9 cellular contexts compared by ENCODE assay signal in genomic region chr2:110100481-110101279, GRCh38. TPM values are rescaled to one million over a fixed set of nuclear protein-coding genes. Genes with fewer than 3 reads are reported as not detected.
DNase-seq lines count a peak whose midpoint lies in the region; ATAC-seq and TF ChIP-seq lines count a peak whose summit lies in the region.
"Not testable (repeated sequence)": the region's sequence is repeated elsewhere in the genome, so short reads cannot be mapped to it uniquely, and the experiment has no call there.
"Had no signal": no experiment of that assay in that cellular context is flagged by ENCODE, and none has a peak within 500 bp of the region (broad histone marks: within the 10 kb centered on the region; RNA-seq: fewer than 3 reads in every experiment).

No MANE protein-coding gene starts in this region.

- intact Hi-C loops in left ventricle myocardium superior (cut with micrococcal nuclease); gastrocnemius medialis (cut with DNase I; ENCODE audit: low total_unique reads); transverse colon (cut with DNase I; ENCODE audit: low total_unique reads): not testable (repeated sequence)

- peaks cover 14% of the 10 kb centered on the region; the same call in 1 of the 2 replicates for H3K4me1 ChIP-seq in HUES6 (ENCODE audit: control insufficient read depth, insufficient read depth, low read length)
- peaks cover 4 to 13% of the 10 kb centered on the region in 2 donors for H3K4me1 ChIP-seq in gastrocnemius medialis
- H3K4me1 ChIP-seq in transverse colon = peaks cover 22 to 54% (median 44%) of the 10 kb centered on the region in 4 donors

- not testable (repeated sequence) for H3K4me3 Mint-ChIP-seq in activated CD4-positive, alpha-beta T cell treated with anti-CD3 and anti-CD28 coated beads, Interleukin-2, amount 10 ng/mL, durations not matched to agents 7 days and 5 days; mesothelial cell of epicardium

- not testable (repeated sequence) for H3K27ac ChIP-seq in HUES6 (ENCODE audit: low read depth, low read length)
- H3K27ac ChIP-seq in gastrocnemius medialis = peak overlapping the region in 3 of 4 donors; percentile 39 to 81 (median 69)
- peak overlapping the region; percentile 86 to 92 (median 86) for H3K27ac ChIP-seq in transverse colon

- in situ Hi-C loops in gastrocnemius medialis (cut with MboI; ENCODE audit: low sequenced_read_pairs in 4 of 4); transverse colon (cut with MboI; ENCODE audit: low pct_ligation_motif_present in 1 of 4, low pct_unique_long_range_greater_than_20kb in 1 of 4, low sequenced_read_pairs in 3 of 4): not testable (repeated sequence)

- peak overlapping the region; percentile 23; the same call in 1 of the 2 replicates for H3K4me3 ChIP-seq in AG04449 (ENCODE audit: low read depth, low read length)
- not testable (repeated sequence) for H3K4me3 ChIP-seq in HUES6 (ENCODE audit: low read depth, low read length); gastrocnemius medialis; transverse colon

- TF ChIP-seq CTCF in AG04449 (IDR thresholded peaks at IDR 0.05; ENCODE audit: insufficient read depth, low read length, missing control alignments); mesothelial cell of epicardium (IDR thresholded peaks at IDR 0.05; ENCODE audit: unreplicated experiment); gastrocnemius medialis (IDR thresholded peaks at IDR 0.05 in 4 of 5, conservative IDR thresholded peaks at IDR 0.05 in 1 of 5); transverse colon (IDR thresholded peaks at IDR 0.05): not testable (repeated sequence)

- POLR2A ChIA-PET in AG04449 (lab: Yijun Ruan, JAX); activated CD4-positive, alpha-beta T cell treated with anti-CD3 and anti-CD28 coated beads, Interleukin-2, amount 10 ng/mL, durations not matched to agents 7 days and 5 days (lab: Charles Lee): not testable (repeated sequence)

- H3K27me3 ChIP-seq in HUES6 (ENCODE audit: control insufficient read depth, insufficient read depth, low read length); gastrocnemius medialis; transverse colon: not testable (repeated sequence)

- not testable (repeated sequence) for H3K36me3 ChIP-seq in HUES6 (ENCODE audit: control insufficient read depth, insufficient read depth, low read length); gastrocnemius medialis; transverse colon

- H3K36me3 Mint-ChIP-seq in activated CD4-positive, alpha-beta T cell treated with anti-CD3 and anti-CD28 coated beads, Interleukin-2, amount 10 ng/mL, durations not matched to agents 7 days and 5 days (ENCODE audit: low read depth); mesothelial cell of epicardium: not testable (repeated sequence)

- not testable (repeated sequence) for TF ChIP-seq POLR2A in gastrocnemius medialis (IDR thresholded peaks at IDR 0.05); transverse colon (IDR thresholded peaks at IDR 0.05)

- peaks cover 13% of the 10 kb centered on the region for H3K27me3 Mint-ChIP-seq in activated CD4-positive, alpha-beta T cell treated with anti-CD3 and anti-CD28 coated beads, Interleukin-2, amount 10 ng/mL, durations not matched to agents 7 days and 5 days
- not testable (repeated sequence) for H3K27me3 Mint-ChIP-seq in mesothelial cell of epicardium (ENCODE audit: low read depth)

- CTCF ChIA-PET in AG04449 (lab: Yijun Ruan, JAX) = interaction anchor here (2.9 kb wide), 1 partner anchor 16 kb away, joined by 10 read pairs; no protein-coding TSS in a partner anchor
- CTCF ChIA-PET in activated CD4-positive, alpha-beta T cell treated with anti-CD3 and anti-CD28 coated beads, Interleukin-2, amount 10 ng/mL, durations not matched to agents 7 days and 5 days (lab: Charles Lee) = not testable (repeated sequence)

- 71 to 76% methylated on average over 4 to 12 of the region's 12 CpGs for WGBS in transverse colon (ENCODE audit: low coverage in 1 of 2), 2 donors

- peak overlapping the region; percentile 31 for H3K27ac Mint-ChIP-seq in activated CD4-positive, alpha-beta T cell treated with anti-CD3 and anti-CD28 coated beads, Interleukin-2, amount 10 ng/mL, durations not matched to agents 7 days and 5 days
- H3K27ac Mint-ChIP-seq in mesothelial cell of epicardium = peak overlapping the region; percentile 39

- not testable (repeated sequence) for H3K9me3 Mint-ChIP-seq in activated CD4-positive, alpha-beta T cell treated with anti-CD3 and anti-CD28 coated beads, Interleukin-2, amount 10 ng/mL, durations not matched to agents 7 days and 5 days; mesothelial cell of epicardium

- TF ChIP-seq EP300 in transverse colon (IDR thresholded peaks at IDR 0.05; ENCODE audit: low read depth) = not testable (repeated sequence)

- H3K9me3 ChIP-seq in HUES6 (ENCODE audit: control insufficient read depth, insufficient read depth, low read depth, low read length); gastrocnemius medialis; transverse colon: not testable (repeated sequence)

- peak overlapping the region; percentile 10 for H3K9ac ChIP-seq in HUES6 (ENCODE audit: low read length)

- ATAC-seq in left ventricle myocardium superior = peak; percentile 5
- peak in 1 of 2 donors; percentile 7 for ATAC-seq in gastrocnemius medialis

- not testable (repeated sequence) for DNase-seq in AG04449 (ENCODE audit: low read depth, low spot score); activated CD4-positive, alpha-beta T cell treated with anti-CD3 and anti-CD28 coated beads, Interleukin-2, amount 10 ng/mL, durations not matched to agents 7 days and 5 days; left ventricle myocardium superior; mesothelial cell of epicardium (ENCODE audit: low spot score in 2 of 2, unreplicated experiment in 2 of 2); gastrocnemius medialis; transverse colon
- peak; percentile 72 for DNase-seq in dermis blood vessel endothelial cell

- peaks cover 18% of the 10 kb centered on the region for H3K4me1 Mint-ChIP-seq in activated CD4-positive, alpha-beta T cell treated with anti-CD3 and anti-CD28 coated beads, Interleukin-2, amount 10 ng/mL, durations not matched to agents 7 days and 5 days
- peaks cover 53% of the 10 kb centered on the region for H3K4me1 Mint-ChIP-seq in mesothelial cell of epicardium

RNA-seq across cellular contexts. Expression of gene MALL, which starts 14.9 kb away (rescaled TPM):
- under 1 TPM in 1 of 2 experiments, not detected in 1; 0.19 TPM for total RNA-seq in activated CD4-positive, alpha-beta T cell treated with anti-CD3 and anti-CD28 coated beads, Interleukin-2, amount 10 ng/mL, durations not matched to agents 7 days and 5 days
- total RNA-seq in dermis blood vessel endothelial cell (39.3 and 52.5 TPM in 2 replicates), left ventricle myocardium superior (12.0 TPM), mesothelial cell of epicardium (4.8 to 5.4 TPM (median 4.9 TPM) in 3 replicates), gastrocnemius medialis (1 to 10 TPM; 1.7 to 3.8 (median 2.5) TPM), transverse colon (100 to 1,000 TPM; 205 to 499 (median 299) TPM)
- total RNA-seq: CD4-positive, alpha-beta memory T cell had no signal
